In the genomic region with DNA sequence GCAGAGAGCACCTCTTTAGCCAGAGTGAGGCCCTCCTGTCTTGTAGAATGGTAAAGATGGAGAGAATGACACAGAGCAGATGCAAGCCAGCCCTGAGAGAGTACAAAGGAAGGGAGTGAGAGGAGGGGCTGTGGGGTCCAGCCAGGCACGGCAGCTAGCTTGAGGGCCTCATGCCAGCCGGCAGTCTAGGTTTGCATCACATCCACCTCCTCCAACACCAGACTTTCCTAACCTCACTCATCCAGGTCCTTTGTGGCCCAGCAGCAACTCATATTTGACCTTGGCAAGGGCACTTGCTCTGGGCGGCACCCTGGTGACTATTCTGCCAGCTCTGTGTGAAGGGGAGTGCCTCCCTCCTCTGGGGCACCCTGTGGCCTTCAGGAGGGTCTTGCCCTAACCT, we compare ENCODE assay signal across 12 cellular contexts. TPM values are rescaled to one million over a fixed set of nuclear protein-coding genes. Genes with fewer than 3 reads are reported as not detected.
A peak's percentile ranks its signal among the peaks of the same experiment; 100 is the strongest.
DNase-seq lines count a peak whose midpoint lies in the region; ATAC-seq and TF ChIP-seq lines count a peak whose summit lies in the region.
"Had no signal": no experiment of that assay in that cellular context is flagged by ENCODE, and none has a peak within 500 bp of the region (broad histone marks: within the 10 kb centered on the region; RNA-seq: fewer than 3 reads in every experiment).

No MANE protein-coding gene starts in this region.

- intact Hi-C loops in dorsolateral prefrontal cortex (cut with DNase I): loop anchor here in 1 of 2 donors (5.0 to 10.0 kb wide), 2 partner anchors 115 to 268 kb away; no protein-coding TSS in a partner anchor

- no peak overlapping the region for H3K4me3 ChIP-seq in dorsolateral prefrontal cortex
- no peak overlapping the region for H3K4me3 ChIP-seq in subcutaneous abdominal adipose tissue (ENCODE audit: low read depth in 1 of 5, low read length in 5 of 5)

- H3K36me3 ChIP-seq in subcutaneous abdominal adipose tissue (ENCODE audit: control insufficient read depth in 5 of 5, insufficient read depth in 5 of 5, low read length in 5 of 5): no peaks in the 10 kb centered on the region

- H3K27me3 ChIP-seq in dorsolateral prefrontal cortex: no peaks in the 10 kb centered on the region
- no peaks in the 10 kb centered on the region for H3K27me3 ChIP-seq in subcutaneous abdominal adipose tissue (ENCODE audit: control insufficient read depth in 5 of 5, insufficient read depth in 4 of 5, low read length in 5 of 5)

- peaks cover 9 to 64% (median 41%) of the 10 kb centered on the region in 5 donors for H3K4me1 ChIP-seq in subcutaneous abdominal adipose tissue (ENCODE audit: control insufficient read depth in 5 of 5, insufficient read depth in 5 of 5, low read length in 5 of 5)

- H3K9ac ChIP-seq in subcutaneous abdominal adipose tissue (ENCODE audit: low read length in 5 of 5): peak overlapping the region in 1 of 5 donors; percentile 16

- no peak for ATAC-seq in GM21528 (IDR thresholded peaks at IDR 0.05; ENCODE audit: low FRiP score, unreplicated experiment)

- no peak for TF ChIP-seq CTCF in dorsolateral prefrontal cortex (IDR thresholded peaks at IDR 0.05 in 54 of 56, conservative IDR thresholded peaks at IDR 0.05 in 2 of 56; ENCODE audit: low read depth in 1 of 56, partially characterized antibody in 56 of 56)

- peak overlapping the region in 30 of 59 donors; percentile 4 to 64 (median 38) for H3K27ac ChIP-seq in dorsolateral prefrontal cortex
- H3K27ac ChIP-seq in subcutaneous abdominal adipose tissue (ENCODE audit: low read depth, low read length): peak overlapping the region; percentile 76

- DNase-seq in DMS79 treated with DMSO at 0.1 percent for 48 hours (lab: John Stamatoyannopoulos, UW) (peak; percentile 6), DMS79 (lab: John Stamatoyannopoulos, UW) (no peak), dorsolateral prefrontal cortex (no peak), left kidney (ENCODE audit: low read depth, low spot score) (peak; percentile 79), NCI-H774 (lab: John Stamatoyannopoulos, UW) (no peak), OCI-M2 (lab: John Stamatoyannopoulos, UW; ENCODE audit: unreplicated experiment) (no peak)
- DNase-seq: 8988T; activated CD4-positive, alpha-beta T cell treated with anti-CD3 and anti-CD28 coated beads, Interleukin-2, amount 50 U/mL, for 1 hour had no signal

- no peaks in the 10 kb centered on the region for H3K9me3 ChIP-seq in subcutaneous abdominal adipose tissue (ENCODE audit: control insufficient read depth in 5 of 5, low read length in 5 of 5)

RNA-seq across cellular contexts. Expression of a gene that starts 13.3 kb away (rescaled TPM):
- total RNA-seq in dorsolateral prefrontal cortex: 1 to 10 TPM in 1 of 120 experiments, under 1 TPM in 1, not detected in 118; 0.48 to 1.4 TPM
- total RNA-seq: endothelial cell of umbilical vein, kidney epithelial cell had no signal

RNA-seq across cellular contexts. Expression of a gene that starts 31.6 kb away (rescaled TPM):
- 10 to 100 TPM in 104 of 120 experiments, 1 to 10 TPM in 16; 4.5 to 44.2 (median 15.2) TPM for total RNA-seq in dorsolateral prefrontal cortex
- total RNA-seq: endothelial cell of umbilical vein had no signal

Comparison
In these comparisons a context has a peak if more than half of its experiments do, and no peak if none do; other contexts are left out.
1. DNase-seq: peak in DMS79 treated with DMSO at 0.1 percent for 48 hours (single experiment) and left kidney (single experiment); none in DMS79 (single experiment), dorsolateral prefrontal cortex (0 of 10), NCI-H774 (single experiment) and OCI-M2 (single experiment).